Comparison of ENCODE assay signal across 1 cellular context in the genomic region with DNA sequence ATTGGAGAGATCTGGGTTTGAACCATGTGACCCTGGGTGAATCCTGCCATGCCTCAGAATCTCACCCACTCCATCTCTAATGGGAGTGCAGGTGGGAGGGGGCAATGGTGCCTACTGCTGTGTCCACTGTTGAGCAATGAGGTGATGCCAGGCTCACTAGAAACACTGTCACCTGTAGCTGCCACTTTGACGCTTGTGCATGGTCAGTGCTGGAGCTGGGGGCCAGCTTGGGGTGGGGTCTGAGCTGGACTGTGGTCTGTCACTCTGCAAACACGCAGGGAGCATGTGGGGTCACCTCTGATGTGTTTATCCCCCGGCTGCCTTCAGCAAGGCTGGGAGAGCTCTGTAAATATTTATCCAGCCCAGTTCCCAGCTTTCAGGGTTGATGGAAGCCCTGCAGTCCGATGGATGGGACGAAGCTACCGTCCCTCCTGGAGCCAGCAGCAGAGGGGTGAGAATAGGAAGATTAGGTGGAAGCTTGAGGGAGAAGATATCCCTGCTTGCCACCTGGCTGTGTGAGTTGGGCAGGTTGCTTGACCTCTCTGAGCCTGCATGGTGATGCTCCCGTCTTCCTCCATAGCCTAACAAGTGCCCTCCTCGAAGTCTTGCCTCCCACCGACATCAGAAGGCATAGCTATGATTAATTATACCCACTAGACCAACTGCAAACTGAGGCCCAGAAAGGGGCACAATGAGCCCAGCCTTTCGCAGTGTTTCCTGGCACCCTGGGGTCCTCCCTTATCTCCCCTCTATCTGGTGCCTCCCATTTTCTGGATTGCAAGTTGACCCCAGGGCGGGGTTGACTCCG.
TF ChIP-seq lines count a peak whose summit lies in the region.

No MANE protein-coding gene starts in this region.

TF ChIP-seq in IMR-90, 13 proteins besides CTCF, POLR2A, EP300 and RAD21:
- TF ChIP-seq RFX5 (IDR thresholded peaks at IDR 0.05; ENCODE audit: low read depth, low read length): no peak
- no peak for TF ChIP-seq SMC3 (IDR thresholded peaks at IDR 0.05; ENCODE audit: low read depth, low read length)
- TF ChIP-seq, protein P1, sequence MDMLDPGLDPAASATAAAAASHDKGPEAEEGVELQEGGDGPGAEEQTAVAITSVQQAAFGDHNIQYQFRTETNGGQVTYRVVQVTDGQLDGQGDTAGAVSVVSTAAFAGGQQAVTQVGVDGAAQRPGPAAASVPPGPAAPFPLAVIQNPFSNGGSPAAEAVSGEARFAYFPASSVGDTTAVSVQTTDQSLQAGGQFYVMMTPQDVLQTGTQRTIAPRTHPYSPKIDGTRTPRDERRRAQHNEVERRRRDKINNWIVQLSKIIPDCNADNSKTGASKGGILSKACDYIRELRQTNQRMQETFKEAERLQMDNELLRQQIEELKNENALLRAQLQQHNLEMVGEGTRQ (IDR thresholded peaks at IDR 0.05; ENCODE audit: low read depth, low read length): no peak
- TF ChIP-seq MXI1 (IDR thresholded peaks at IDR 0.05; ENCODE audit: borderline replicate concordance, low read depth, low read length): no peak
- TF ChIP-seq MAFK (IDR thresholded peaks at IDR 0.05; ENCODE audit: low read depth, low read length): no peak
- TF ChIP-seq MAZ (IDR thresholded peaks at IDR 0.05; ENCODE audit: borderline replicate concordance, low read depth, low read length): no peak
